In the genomic region with DNA sequence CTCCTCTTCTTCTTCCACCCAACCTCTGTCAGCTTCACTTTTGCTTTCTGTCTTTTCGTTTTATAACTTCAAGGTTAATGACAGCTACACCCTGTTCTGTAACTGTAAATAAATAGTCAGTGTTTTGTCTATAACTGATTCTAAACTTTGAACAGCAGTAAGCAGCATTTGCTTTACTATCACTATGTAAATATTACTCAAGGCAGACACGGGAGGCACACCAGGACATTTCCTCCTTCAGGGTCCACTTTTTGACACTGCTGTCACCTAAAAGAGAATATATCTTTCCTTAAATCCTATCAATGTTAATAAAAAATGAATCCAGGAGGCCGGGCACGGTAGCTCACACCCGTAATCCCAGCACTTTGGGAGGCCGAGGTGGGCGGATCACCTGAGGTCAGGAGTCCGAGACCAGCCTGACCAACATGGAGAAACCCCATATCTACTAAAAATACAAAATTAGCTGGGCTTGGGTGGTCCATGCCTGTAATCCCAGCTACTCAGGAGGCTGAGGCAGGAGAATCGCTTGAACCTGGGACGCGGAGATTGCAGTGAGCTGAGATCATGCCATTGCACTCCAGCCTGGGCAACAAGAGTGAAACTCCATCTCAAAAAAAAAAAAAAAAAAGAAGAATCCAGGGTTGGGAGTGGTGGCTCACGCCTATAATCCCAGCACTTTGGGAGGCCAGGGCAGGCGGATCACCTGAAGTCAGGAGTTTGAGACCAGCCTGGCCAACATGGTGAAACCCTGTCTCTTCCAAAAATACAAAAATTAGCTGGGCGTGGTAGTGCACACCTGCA, we compare ENCODE assay signal across 1 cellular context.
TF ChIP-seq lines count a peak whose summit lies in the region.
"Not testable (repeated sequence)": the region's sequence is repeated elsewhere in the genome, so short reads cannot be mapped to it uniquely, and the experiment has no call there.

No MANE protein-coding gene starts in this region.

TF ChIP-seq in HepG2, 621 proteins besides CTCF, POLR2A, EP300 and RAD21 (continued from another document and continues in another):
- TF ChIP-seq ARID4A (CRISPR knock-in tag; IDR thresholded peaks at IDR 0.05; ENCODE audit: borderline replicate concordance) (peak; percentile 67; the same call in 1 of the 2 replicates), NFKBIZ (CRISPR knock-in tag; IDR thresholded peaks at IDR 0.05) (peak; percentile 86; the same call in 1 of the 2 replicates), KLF6 (CRISPR knock-in tag; IDR thresholded peaks at IDR 0.05) (peak; percentile 88), GABPB1 (CRISPR knock-in tag; IDR thresholded peaks at IDR 0.05) (peak; percentile 32; the same call in 1 of the 2 replicates), SMAD3 (CRISPR knock-in tag; IDR thresholded peaks at IDR 0.05) (peak; percentile 84), SIX1 (CRISPR knock-in tag; IDR thresholded peaks at IDR 0.05; ENCODE audit: borderline replicate concordance) (peak; percentile 71; the same call in 1 of the 2 replicates), FOXA3 (CRISPR knock-in tag; IDR thresholded peaks at IDR 0.05) (peak; percentile 98), ELF3 (CRISPR knock-in tag; IDR thresholded peaks at IDR 0.05) (peak; percentile 100), TBX2 (CRISPR knock-in tag; IDR thresholded peaks at IDR 0.05; ENCODE audit: borderline replicate concordance) (peak; percentile 86), ZHX2 (CRISPR knock-in tag; IDR thresholded peaks at IDR 0.05; ENCODE audit: borderline replicate concordance) (peak; percentile 53; the same call in 1 of the 2 replicates), POLR2AphosphoS5 (IDR thresholded peaks at IDR 0.05; ENCODE audit: low read depth, low read length) (peak; percentile 52), BHLHE40 (IDR thresholded peaks at IDR 0.05; ENCODE audit: low read length) (peak; percentile 69), SPEN (CRISPR knock-in tag; IDR thresholded peaks at IDR 0.05; ENCODE audit: low read depth) (peak; percentile 25; the same call in 1 of the 2 replicates), JUND (CRISPR knock-in tag; IDR thresholded peaks at IDR 0.05) (0 out of 2 replicates have a peak, but pooled peaks have one; percentile 7), ZNF878 (CRISPR knock-in tag; IDR thresholded peaks at IDR 0.05) (peak; percentile 78; the same call in 1 of the 2 replicates), THAP11 (CRISPR knock-in tag; IDR thresholded peaks at IDR 0.05) (peak; percentile 63), ZNF501 (CRISPR knock-in tag; IDR thresholded peaks at IDR 0.05) (peak; percentile 63; the same call in 1 of the 2 replicates), KAT8 (CRISPR knock-in tag; IDR thresholded peaks at IDR 0.05) (peak; percentile 71), MAZ (CRISPR knock-in tag; IDR thresholded peaks at IDR 0.05; ENCODE audit: low read depth) (0 out of 2 replicates have a peak, but pooled peaks have one; percentile 24), DPF2 (CRISPR knock-in tag; IDR thresholded peaks at IDR 0.05; ENCODE audit: borderline replicate concordance, low read depth) (peak; percentile 95), TBX3 (IDR thresholded peaks at IDR 0.05; ENCODE audit: borderline replicate concordance) (peak; percentile 75; the same call in 1 of the 2 replicates), SSRP1 (CRISPR knock-in tag; IDR thresholded peaks at IDR 0.05) (peak; percentile 78; the same call in 1 of the 2 replicates), ZBTB7B (CRISPR knock-in tag; IDR thresholded peaks at IDR 0.05) (peak; percentile 70), FOSL2 (CRISPR knock-in tag; IDR thresholded peaks at IDR 0.05) (peak; percentile 71), TEAD3 (CRISPR knock-in tag; optimal IDR thresholded peaks at IDR 0.05; ENCODE audit: borderline replicate concordance) (peak; percentile 53), HMG20A (CRISPR knock-in tag; IDR thresholded peaks at IDR 0.05; ENCODE audit: borderline replicate concordance) (peak; percentile 94; the same call in 1 of the 2 replicates), NKX3-1 (CRISPR knock-in tag; IDR thresholded peaks at IDR 0.05) (peak; percentile 78; the same call in 1 of the 2 replicates), ZNF644 (CRISPR knock-in tag; IDR thresholded peaks at IDR 0.05; ENCODE audit: low read depth) (0 out of 2 replicates have a peak, but pooled peaks have one; percentile 12), MEIS2 (CRISPR knock-in tag; IDR thresholded peaks at IDR 0.05) (peak; percentile 79; the same call in 1 of the 2 replicates), TGIF2 (CRISPR knock-in tag; IDR thresholded peaks at IDR 0.05) (peak; percentile 78; the same call in 1 of the 2 replicates), FOXA1 (IDR thresholded peaks at IDR 0.05) (peak; percentile 86), FOXA1 (CRISPR knock-in tag; IDR thresholded peaks at IDR 0.05) (peak; percentile 91)
- not testable (repeated sequence) for TF ChIP-seq ZHX2 (IDR thresholded peaks at IDR 0.05; ENCODE audit: low read depth); MAZ (IDR thresholded peaks at IDR 0.05; ENCODE audit: borderline replicate concordance, low read depth, low read length)
- TF ChIP-seq, protein P1, sequence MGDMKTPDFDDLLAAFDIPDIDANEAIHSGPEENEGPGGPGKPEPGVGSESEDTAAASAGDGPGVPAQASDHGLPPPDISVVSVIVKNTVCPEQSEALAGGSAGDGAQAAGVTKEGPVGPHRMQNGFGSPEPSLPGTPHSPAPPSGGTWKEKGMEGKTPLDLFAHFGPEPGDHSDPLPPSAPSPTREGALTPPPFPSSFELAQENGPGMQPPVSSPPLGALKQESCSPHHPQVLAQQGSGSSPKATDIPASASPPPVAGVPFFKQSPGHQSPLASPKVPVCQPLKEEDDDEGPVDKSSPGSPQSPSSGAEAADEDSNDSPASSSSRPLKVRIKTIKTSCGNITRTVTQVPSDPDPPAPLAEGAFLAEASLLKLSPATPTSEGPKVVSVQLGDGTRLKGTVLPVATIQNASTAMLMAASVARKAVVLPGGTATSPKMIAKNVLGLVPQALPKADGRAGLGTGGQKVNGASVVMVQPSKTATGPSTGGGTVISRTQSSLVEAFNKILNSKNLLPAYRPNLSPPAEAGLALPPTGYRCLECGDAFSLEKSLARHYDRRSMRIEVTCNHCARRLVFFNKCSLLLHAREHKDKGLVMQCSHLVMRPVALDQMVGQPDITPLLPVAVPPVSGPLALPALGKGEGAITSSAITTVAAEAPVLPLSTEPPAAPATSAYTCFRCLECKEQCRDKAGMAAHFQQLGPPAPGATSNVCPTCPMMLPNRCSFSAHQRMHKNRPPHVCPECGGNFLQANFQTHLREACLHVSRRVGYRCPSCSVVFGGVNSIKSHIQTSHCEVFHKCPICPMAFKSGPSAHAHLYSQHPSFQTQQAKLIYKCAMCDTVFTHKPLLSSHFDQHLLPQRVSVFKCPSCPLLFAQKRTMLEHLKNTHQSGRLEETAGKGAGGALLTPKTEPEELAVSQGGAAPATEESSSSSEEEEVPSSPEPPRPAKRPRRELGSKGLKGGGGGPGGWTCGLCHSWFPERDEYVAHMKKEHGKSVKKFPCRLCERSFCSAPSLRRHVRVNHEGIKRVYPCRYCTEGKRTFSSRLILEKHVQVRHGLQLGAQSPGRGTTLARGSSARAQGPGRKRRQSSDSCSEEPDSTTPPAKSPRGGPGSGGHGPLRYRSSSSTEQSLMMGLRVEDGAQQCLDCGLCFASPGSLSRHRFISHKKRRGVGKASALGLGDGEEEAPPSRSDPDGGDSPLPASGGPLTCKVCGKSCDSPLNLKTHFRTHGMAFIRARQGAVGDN (CRISPR knock-in tag; IDR thresholded peaks at IDR 0.05), result peak; percentile 59
- TF ChIP-seq, protein P2, sequence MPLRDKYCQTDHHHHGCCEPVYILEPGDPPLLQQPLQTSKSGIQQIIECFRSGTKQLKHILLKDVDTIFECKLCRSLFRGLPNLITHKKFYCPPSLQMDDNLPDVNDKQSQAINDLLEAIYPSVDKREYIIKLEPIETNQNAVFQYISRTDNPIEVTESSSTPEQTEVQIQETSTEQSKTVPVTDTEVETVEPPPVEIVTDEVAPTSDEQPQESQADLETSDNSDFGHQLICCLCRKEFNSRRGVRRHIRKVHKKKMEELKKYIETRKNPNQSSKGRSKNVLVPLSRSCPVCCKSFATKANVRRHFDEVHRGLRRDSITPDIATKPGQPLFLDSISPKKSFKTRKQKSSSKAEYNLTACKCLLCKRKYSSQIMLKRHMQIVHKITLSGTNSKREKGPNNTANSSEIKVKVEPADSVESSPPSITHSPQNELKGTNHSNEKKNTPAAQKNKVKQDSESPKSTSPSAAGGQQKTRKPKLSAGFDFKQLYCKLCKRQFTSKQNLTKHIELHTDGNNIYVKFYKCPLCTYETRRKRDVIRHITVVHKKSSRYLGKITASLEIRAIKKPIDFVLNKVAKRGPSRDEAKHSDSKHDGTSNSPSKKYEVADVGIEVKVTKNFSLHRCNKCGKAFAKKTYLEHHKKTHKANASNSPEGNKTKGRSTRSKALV (CRISPR knock-in tag; IDR thresholded peaks at IDR 0.05), result 0 out of 2 replicates have a peak, but pooled peaks have one; percentile 16
- TF ChIP-seq, protein P3, sequence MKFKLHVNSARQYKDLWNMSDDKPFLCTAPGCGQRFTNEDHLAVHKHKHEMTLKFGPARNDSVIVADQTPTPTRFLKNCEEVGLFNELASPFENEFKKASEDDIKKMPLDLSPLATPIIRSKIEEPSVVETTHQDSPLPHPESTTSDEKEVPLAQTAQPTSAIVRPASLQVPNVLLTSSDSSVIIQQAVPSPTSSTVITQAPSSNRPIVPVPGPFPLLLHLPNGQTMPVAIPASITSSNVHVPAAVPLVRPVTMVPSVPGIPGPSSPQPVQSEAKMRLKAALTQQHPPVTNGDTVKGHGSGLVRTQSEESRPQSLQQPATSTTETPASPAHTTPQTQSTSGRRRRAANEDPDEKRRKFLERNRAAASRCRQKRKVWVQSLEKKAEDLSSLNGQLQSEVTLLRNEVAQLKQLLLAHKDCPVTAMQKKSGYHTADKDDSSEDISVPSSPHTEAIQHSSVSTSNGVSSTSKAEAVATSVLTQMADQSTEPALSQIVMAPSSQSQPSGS (CRISPR knock-in tag; IDR thresholded peaks at IDR 0.05), result peak; percentile 59; the same call in 1 of the 2 replicates
- TF ChIP-seq, protein P4, sequence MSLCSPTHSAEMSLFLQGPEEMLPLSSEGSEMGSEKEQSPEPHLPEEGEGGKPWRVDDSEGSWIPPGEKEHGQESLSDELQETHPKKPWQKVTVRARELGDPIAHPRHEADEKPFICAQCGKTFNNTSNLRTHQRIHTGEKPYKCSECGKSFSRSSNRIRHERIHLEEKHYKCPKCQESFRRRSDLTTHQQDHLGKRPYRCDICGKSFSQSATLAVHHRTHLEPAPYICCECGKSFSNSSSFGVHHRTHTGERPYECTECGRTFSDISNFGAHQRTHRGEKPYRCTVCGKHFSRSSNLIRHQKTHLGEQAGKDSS (CRISPR knock-in tag; IDR thresholded peaks at IDR 0.05; ENCODE audit: borderline replicate concordance, low read depth), result peak; percentile 62; the same call in 1 of the 2 replicates
